Comparison of ENCODE assay signal across 13 cellular contexts in the genomic region with DNA sequence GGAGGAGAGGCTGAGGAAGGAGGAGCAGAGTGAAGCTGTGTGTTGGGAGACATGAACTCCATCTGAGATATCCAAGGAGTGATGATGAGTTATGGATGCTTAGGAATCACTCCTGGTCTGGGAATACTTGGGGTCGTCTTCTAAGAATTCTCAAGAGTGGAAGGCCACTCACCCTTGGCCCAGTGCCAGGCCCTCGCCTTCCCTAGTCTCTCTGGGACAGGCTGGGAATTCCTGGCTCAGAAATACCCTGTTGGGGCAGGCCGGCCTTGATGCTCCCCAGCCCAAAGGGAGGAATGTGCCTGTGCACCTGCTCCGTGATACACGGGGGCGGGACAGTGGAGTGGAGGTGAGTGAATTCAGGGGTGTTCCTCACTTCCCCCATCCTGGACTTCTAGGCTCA. TPM values are rescaled to one million over a fixed set of nuclear protein-coding genes. Genes with fewer than 3 reads are reported as not detected.
DNase-seq lines count a peak whose midpoint lies in the region; ATAC-seq and TF ChIP-seq lines count a peak whose summit lies in the region.
"Had no signal": no experiment of that assay in that cellular context is flagged by ENCODE, and none has a peak within 500 bp of the region (broad histone marks: within the 10 kb centered on the region; RNA-seq: fewer than 3 reads in every experiment).

No MANE protein-coding gene starts in this region.

- peaks cover 0 to 5% (median 0%) of the 10 kb centered on the region in 7 donors for H3K9me3 Mint-ChIP-seq in CD4-positive, CD25-positive, alpha-beta regulatory T cell
- H3K9me3 Mint-ChIP-seq: activated CD4-positive, alpha-beta T cell treated with anti-CD3 and anti-CD28 coated beads, Interleukin-2, amount 10 ng/mL, durations not matched to agents 7 days and 5 days; T-helper 1 cell treated with Interleukin-12 subunit alpha and Interleukin-12 subunit beta and Interleukin-4 antibody, amounts not matched to agents 30 μg/mL and 1 μg/mL, for 36 hours had no signal

- TF ChIP-seq POLR2A in esophagus squamous epithelium (IDR thresholded peaks at IDR 0.05), result no peak
- no peak for TF ChIP-seq POLR2A in sigmoid colon (IDR thresholded peaks at IDR 0.05)
- no peak for TF ChIP-seq POLR2A in upper lobe of left lung (IDR thresholded peaks at IDR 0.05)

- no peaks in the 10 kb centered on the region for H3K27me3 ChIP-seq in CD4-positive, CD25-positive, alpha-beta regulatory T cell (ENCODE audit: control insufficient read depth, insufficient read depth, low read length)
- no peaks in the 10 kb centered on the region for H3K27me3 ChIP-seq in esophagus squamous epithelium
- H3K27me3 ChIP-seq in sigmoid colon, result no peaks in the 10 kb centered on the region
- H3K27me3 ChIP-seq in upper lobe of left lung, result no peaks in the 10 kb centered on the region
- H3K27me3 ChIP-seq in dorsolateral prefrontal cortex, result no peaks in the 10 kb centered on the region

- H3K27ac ChIP-seq in CD4-positive, CD25-positive, alpha-beta regulatory T cell (ENCODE audit: insufficient read depth, low read length, poor library complexity, severe bottlenecking), result no peak overlapping the region
- H3K27ac ChIP-seq in esophagus squamous epithelium (peak overlapping the region; percentile 90 to 96 (median 92)), sigmoid colon (peak overlapping the region; percentile 93 to 97 (median 96)), upper lobe of left lung (peak overlapping the region in 1 of 4 donors; percentile 93), dorsolateral prefrontal cortex (no peak overlapping the region)

- intact Hi-C loops in esophagus squamous epithelium (cut with DNase I) (no loop called here), sigmoid colon (cut with DNase I) (no loop called here), dorsolateral prefrontal cortex (cut with DNase I) (no loop called here)

- H3K4me3 Mint-ChIP-seq in CD4-positive, CD25-positive, alpha-beta regulatory T cell, result peak overlapping the region in 2 of 4 donors; percentile 19 to 61
- H3K4me3 Mint-ChIP-seq: activated CD4-positive, alpha-beta T cell treated with anti-CD3 and anti-CD28 coated beads, Interleukin-2, amount 10 ng/mL, durations not matched to agents 7 days and 5 days; T-helper 1 cell treated with Interleukin-12 subunit alpha and Interleukin-12 subunit beta and Interleukin-4 antibody, amounts not matched to agents 30 μg/mL and 1 μg/mL, for 36 hours had no signal

- peaks cover 9% of the 10 kb centered on the region for H3K27me3 Mint-ChIP-seq in CD4-positive, CD25-positive, alpha-beta regulatory T cell

- TF ChIP-seq EP300 in sigmoid colon (IDR thresholded peaks at IDR 0.05), result no peak
- TF ChIP-seq EP300 in upper lobe of left lung (IDR thresholded peaks at IDR 0.05), result no peak

- DNase-seq in CD4-positive, CD25-positive, alpha-beta regulatory T cell, result no peak
- peak; percentile 22 for DNase-seq in LoVo (ENCODE audit: low spot score)
- no peak for DNase-seq in esophagus squamous epithelium (lab: John Stamatoyannopoulos, UW)
- peak; percentile 78 for DNase-seq in sigmoid colon
- no peak for DNase-seq in upper lobe of left lung
- DNase-seq in left lobe of liver (ENCODE audit: low spot score), result no peak
- DNase-seq in dorsolateral prefrontal cortex, result no peak
- no peak for DNase-seq in NCI-H1092 treated with DMSO at 0.1 percent for 48 hours (lab: John Stamatoyannopoulos, UW)
- DNase-seq: activated CD4-positive, alpha-beta T cell treated with anti-CD3 and anti-CD28 coated beads, Interleukin-2, amount 10 ng/mL, durations not matched to agents 7 days and 5 days; activated naive CD4-positive, alpha-beta T cell treated with Interleukin-2 at 50 U/mL for 16 hours; stimulated activated CD4-positive, alpha-beta T cell treated with anti-CD3 and anti-CD28 coated beads, Interleukin-15, amount 100 ng/mL, for 24 hours had no signal

- H3K4me1 ChIP-seq in CD4-positive, CD25-positive, alpha-beta regulatory T cell (ENCODE audit: control insufficient read depth, insufficient read depth, low read length, poor library complexity, severe bottlenecking), result peaks cover 43% of the 10 kb centered on the region
- H3K4me1 ChIP-seq in esophagus squamous epithelium (peaks cover 72 to 86% (median 80%) of the 10 kb centered on the region in 3 donors), sigmoid colon (peaks cover 0 to 74% (median 57%) of the 10 kb centered on the region in 4 donors), upper lobe of left lung (peaks cover 47 to 64% (median 50%) of the 10 kb centered on the region in 4 donors)

- no peak for TF ChIP-seq CTCF in esophagus squamous epithelium (IDR thresholded peaks at IDR 0.05)
- TF ChIP-seq CTCF in sigmoid colon (IDR thresholded peaks at IDR 0.05), result no peak
- no peak for TF ChIP-seq CTCF in upper lobe of left lung (IDR thresholded peaks at IDR 0.05)
- TF ChIP-seq CTCF in dorsolateral prefrontal cortex (IDR thresholded peaks at IDR 0.05 in 54 of 56, conservative IDR thresholded peaks at IDR 0.05 in 2 of 56; ENCODE audit: low read depth in 1 of 56, partially characterized antibody in 56 of 56), result no peak

- ATAC-seq in CD4-positive, CD25-positive, alpha-beta regulatory T cell (ENCODE audit: low read depth in 2 of 2), result no peak
- ATAC-seq in upper lobe of left lung (ENCODE audit: low FRiP score in 2 of 2) (no peak), left lobe of liver (no peak)

- H3K4me3 ChIP-seq in CD4-positive, CD25-positive, alpha-beta regulatory T cell (ENCODE audit: low read depth, low read length), result no peak overlapping the region
- no peak overlapping the region for H3K4me3 ChIP-seq in esophagus squamous epithelium
- no peak overlapping the region for H3K4me3 ChIP-seq in sigmoid colon
- no peak overlapping the region for H3K4me3 ChIP-seq in upper lobe of left lung
- no peak overlapping the region for H3K4me3 ChIP-seq in dorsolateral prefrontal cortex

- H3K36me3 ChIP-seq in CD4-positive, CD25-positive, alpha-beta regulatory T cell (ENCODE audit: control insufficient read depth, insufficient read depth, low read length), result no peaks in the 10 kb centered on the region
- H3K36me3 ChIP-seq in esophagus squamous epithelium (no peaks in the 10 kb centered on the region), sigmoid colon (no peaks in the 10 kb centered on the region), upper lobe of left lung (no peaks in the 10 kb centered on the region)

- no peaks in the 10 kb centered on the region for H3K36me3 Mint-ChIP-seq in CD4-positive, CD25-positive, alpha-beta regulatory T cell

- 6 to 22% methylated on average over 2 of the region's 6 CpGs for WGBS in esophagus squamous epithelium, 2 donors
- WGBS in sigmoid colon, 2 donors, result 55 to 78% methylated on average over 6 of the region's 6 CpGs
- 61 to 66% methylated on average over 5 to 6 of the region's 6 CpGs for WGBS in upper lobe of left lung, 2 donors

- no peaks in the 10 kb centered on the region for H3K9me3 ChIP-seq in CD4-positive, CD25-positive, alpha-beta regulatory T cell (ENCODE audit: control insufficient read depth in 2 of 2, low read length in 2 of 2)
- H3K9me3 ChIP-seq in esophagus squamous epithelium, result no peaks in the 10 kb centered on the region
- no peaks in the 10 kb centered on the region for H3K9me3 ChIP-seq in sigmoid colon
- H3K9me3 ChIP-seq in upper lobe of left lung, result no peaks in the 10 kb centered on the region

- H3K4me1 Mint-ChIP-seq in CD4-positive, CD25-positive, alpha-beta regulatory T cell, result peaks cover 9 to 63% (median 41%) of the 10 kb centered on the region in 4 donors

- H3K27ac Mint-ChIP-seq in CD4-positive, CD25-positive, alpha-beta regulatory T cell, result peak overlapping the region in 2 of 3 donors; percentile 44 to 70
- H3K27ac Mint-ChIP-seq: activated CD4-positive, alpha-beta T cell treated with anti-CD3 and anti-CD28 coated beads, Interleukin-2, amount 10 ng/mL, durations not matched to agents 7 days and 5 days; T-helper 1 cell treated with Interleukin-12 subunit alpha and Interleukin-12 subunit beta and Interleukin-4 antibody, amounts not matched to agents 30 μg/mL and 1 μg/mL, for 36 hours had no signal

RNA-seq across cellular contexts. Expression of a gene that starts 12.6 kb away (rescaled TPM):
- total RNA-seq in CD4-positive, CD25-positive, alpha-beta regulatory T cell, result 1,807 TPM
- 100 to 1,000 TPM in 1 of 4 donors, 10 to 100 TPM in 3; 54.1 to 113 (median 83.1) TPM for polyA plus RNA-seq in CD4-positive, CD25-positive, alpha-beta regulatory T cell
- total RNA-seq in esophagus squamous epithelium (100 to 1,000 TPM; 322 to 480 (median 403) TPM), sigmoid colon (100 to 1,000 TPM; 129 to 241 (median 196) TPM), upper lobe of left lung (1,000 to 10,000 TPM in 1 of 6 donors, 100 to 1,000 TPM in 5; 156 to 1,281 (median 388) TPM), left lobe of liver (120 TPM), dorsolateral prefrontal cortex (100 to 1,000 TPM in 10 of 120 experiments, 10 to 100 TPM in 110; 32.8 to 189 (median 59.9) TPM)
- polyA plus RNA-seq in sigmoid colon, result 100 to 1,000 TPM; 108 to 229 (median 142) TPM

RNA-seq across cellular contexts. Expression of a gene that starts 19.6 kb away (rescaled TPM):
- total RNA-seq in CD4-positive, CD25-positive, alpha-beta regulatory T cell, result not detected
- polyA plus RNA-seq in CD4-positive, CD25-positive, alpha-beta regulatory T cell, result not detected
- 1 to 10 TPM in 1 of 4 donors, under 1 TPM in 3; 0.15 to 1.4 (median 0.65) TPM for total RNA-seq in esophagus squamous epithelium
- total RNA-seq in sigmoid colon, result under 1 TPM; 0.27 to 0.36 (median 0.30) TPM
- polyA plus RNA-seq in sigmoid colon, result 1 to 10 TPM in 1 of 3 donors, under 1 TPM in 2; 0.23 to 1.5 (median 0.60) TPM
- 1 to 10 TPM in 2 of 6 donors, under 1 TPM in 3, not detected in 1; 0.26 to 2.0 (median 1.00) TPM for total RNA-seq in upper lobe of left lung
- 1.1 TPM for total RNA-seq in left lobe of liver
- total RNA-seq in dorsolateral prefrontal cortex, result 1 to 10 TPM in 84 of 120 experiments, under 1 TPM in 36; 0.44 to 4.6 (median 1.3) TPM

RNA-seq across cellular contexts. Expression of a gene that starts 40.9 kb away (rescaled TPM):
- total RNA-seq in CD4-positive, CD25-positive, alpha-beta regulatory T cell, result 1.5 TPM
- 1 to 10 TPM in 2 of 4 donors, under 1 TPM in 2; 0.83 to 1.7 (median 0.93) TPM for polyA plus RNA-seq in CD4-positive, CD25-positive, alpha-beta regulatory T cell
- total RNA-seq in esophagus squamous epithelium (100 to 1,000 TPM; 190 to 482 (median 272) TPM), sigmoid colon (not detected), upper lobe of left lung (100 to 1,000 TPM in 1 of 6 donors, 10 to 100 TPM in 5; 58.7 to 123 (median 88.9) TPM), left lobe of liver (1.7 TPM), dorsolateral prefrontal cortex (1 to 10 TPM in 44 of 120 experiments, under 1 TPM in 36, not detected in 40; 0.44 to 3.3 (median 1.0) TPM)
- 100 to 1,000 TPM; 187 to 237 (median 201) TPM for polyA plus RNA-seq in sigmoid colon
- total RNA-seq: OCI-LY7 had no signal

RNA-seq across cellular contexts. Expression of a gene that starts 47.3 kb away (rescaled TPM):
- 20.2 TPM for total RNA-seq in CD4-positive, CD25-positive, alpha-beta regulatory T cell
- polyA plus RNA-seq in CD4-positive, CD25-positive, alpha-beta regulatory T cell, result 100 to 1,000 TPM; 107 to 162 (median 130) TPM
- total RNA-seq in esophagus squamous epithelium (10 to 100 TPM; 41.4 to 67.1 (median 53.3) TPM), sigmoid colon (10 to 100 TPM; 55.4 to 86.4 (median 71.3) TPM), upper lobe of left lung (10 to 100 TPM; 35.6 to 84.5 (median 68.8) TPM), left lobe of liver (66.6 TPM), dorsolateral prefrontal cortex (10 to 100 TPM; 26.8 to 59.6 (median 43.5) TPM)
- polyA plus RNA-seq in sigmoid colon, result 100 to 1,000 TPM; 142 to 245 (median 199) TPM

RNA-seq across cellular contexts. Expression of a gene that starts 48.3 kb away (rescaled TPM):
- 19.1 TPM for total RNA-seq in CD4-positive, CD25-positive, alpha-beta regulatory T cell
- 1 to 10 TPM; 4.4 to 7.1 (median 5.5) TPM for polyA plus RNA-seq in CD4-positive, CD25-positive, alpha-beta regulatory T cell
- total RNA-seq in esophagus squamous epithelium (10 to 100 TPM; 19.7 to 32.7 (median 25.5) TPM), sigmoid colon (10 to 100 TPM; 13.9 to 23.6 (median 19.8) TPM), upper lobe of left lung (10 to 100 TPM; 22.2 to 39.8 (median 24.5) TPM), left lobe of liver (21.2 TPM), dorsolateral prefrontal cortex (10 to 100 TPM; 43.3 to 88.3 (median 64.8) TPM)
- 10 to 100 TPM; 11.4 to 21.5 (median 14.8) TPM for polyA plus RNA-seq in sigmoid colon

Comparison
In these comparisons a context has a peak if more than half of its experiments do, and no peak if none do; other contexts are left out.
1. DNase-seq: peak in LoVo (single experiment) and sigmoid colon (single experiment); none in CD4-positive, CD25-positive, alpha-beta regulatory T cell (0 of 3), esophagus squamous epithelium (single experiment), upper lobe of left lung (0 of 2), left lobe of liver (single experiment), dorsolateral prefrontal cortex (0 of 10) and NCI-H1092 treated with DMSO at 0.1 percent for 48 hours (single experiment).
2. H3K27ac ChIP-seq: peak in esophagus squamous epithelium (4 of 4) and sigmoid colon (4 of 4); none in CD4-positive, CD25-positive, alpha-beta regulatory T cell (single experiment) and dorsolateral prefrontal cortex (0 of 59).
3. RNA of a gene that starts 40.9 kb away (total RNA-seq): 190 to 482 TPM in esophagus squamous epithelium and 58.7 to 123 TPM in upper lobe of left lung; 1.7 TPM in left lobe of liver (single experiment), 1.5 TPM in CD4-positive, CD25-positive, alpha-beta regulatory T cell (single experiment), 0.44 to 3.3 TPM in dorsolateral prefrontal cortex and not detected in sigmoid colon; every median in the first group is over 10 times any median in the second.